In genomic region chr11:111604392-111605009, GRCh38 we compare ENCODE assay signal across 8 cellular contexts. TPM values are rescaled to one million over a fixed set of nuclear protein-coding genes. Genes with fewer than 3 reads are reported as not detected.
DNase-seq lines count a peak whose midpoint lies in the region; ATAC-seq and TF ChIP-seq lines count a peak whose summit lies in the region.

No MANE protein-coding gene starts in this region.

- intact Hi-C loops in natural killer cell (cut with micrococcal nuclease) = no loop called here

- H3K36me3 ChIP-seq in endocrine pancreas (ENCODE audit: control insufficient read depth, insufficient read depth, low read length) = no peaks in the 10 kb centered on the region

- no peaks in the 10 kb centered on the region for H3K27me3 ChIP-seq in endocrine pancreas (ENCODE audit: control insufficient read depth, insufficient read depth, low read length)

- H3K9me3 Mint-ChIP-seq in natural killer cell = no peaks in the 10 kb centered on the region

- DNase-seq in NCI-H1417 (lab: John Stamatoyannopoulos, UW) (peak; percentile 16 to 70 (median 16)), NCI-H1417 treated with DMSO at 0.1 percent for 48 hours (lab: John Stamatoyannopoulos, UW) (no peak), LNCaP clone FGC (ENCODE audit: low read depth) (peak; percentile 22), SK-N-DZ (ENCODE audit: low spot score) (peak; percentile 32), natural killer cell (no peak), COLO668 (lab: John Stamatoyannopoulos, UW; ENCODE audit: unreplicated experiment) (no peak)

- ATAC-seq in natural killer cell (no peak), HG02970 (IDR thresholded peaks at IDR 0.05; ENCODE audit: low FRiP score, unreplicated experiment) (no peak)

- no peaks in the 10 kb centered on the region for H3K27me3 Mint-ChIP-seq in natural killer cell (ENCODE audit: low read depth in 2 of 2)

- H3K9ac ChIP-seq in endocrine pancreas (ENCODE audit: control insufficient read depth, insufficient read depth, low read length) = no peak overlapping the region

- peak; percentile 40 for TF ChIP-seq CTCF in LNCaP clone FGC (IDR thresholded peaks at IDR 0.05; ENCODE audit: control insufficient read depth, extremely low read depth, insufficient read depth)
- peak; percentile 63 for TF ChIP-seq CTCF in natural killer cell (IDR thresholded peaks at IDR 0.05)

- H3K4me1 ChIP-seq in endocrine pancreas (ENCODE audit: control insufficient read depth, insufficient read depth, low read length) = peaks cover 18% of the 10 kb centered on the region

- H3K36me3 Mint-ChIP-seq in natural killer cell = no peaks in the 10 kb centered on the region

- peaks cover 24% of the 10 kb centered on the region in 2 donors for H3K4me1 Mint-ChIP-seq in natural killer cell

- peak overlapping the region; percentile 2 for H3K4me3 Mint-ChIP-seq in natural killer cell

- H3K4me3 ChIP-seq in LNCaP clone FGC (ENCODE audit: low read depth, low read length) (no peak overlapping the region), endocrine pancreas (ENCODE audit: control insufficient read depth, insufficient read depth, low read length) (peak overlapping the region; percentile 91)

- peak overlapping the region; percentile 93 to 97 for H3K27ac Mint-ChIP-seq in natural killer cell

- no peaks in the 10 kb centered on the region for H3K9me3 ChIP-seq in endocrine pancreas (ENCODE audit: control insufficient read depth, low read length)

RNA-seq across cellular contexts. Expression of gene SIK2, which starts 2.3 kb away (rescaled TPM):
- 3.7 and 4.0 TPM in 2 replicates for polyA plus RNA-seq in SK-N-DZ (2014; cell fraction: cytosol; rRNA removed)
- polyA plus RNA-seq in SK-N-DZ (2014; cell fraction: nucleus; rRNA removed) = 2.9 and 4.4 TPM in 2 replicates
- 10 to 100 TPM in 1 of 3 donors, 1 to 10 TPM in 2; 7.1 to 14.3 (median 8.4) TPM for total RNA-seq in natural killer cell

Comparison
In these comparisons a context has a peak if more than half of its experiments do, and no peak if none do; other contexts are left out.
1. DNase-seq: peak in NCI-H1417 (3 of 3), LNCaP clone FGC (single experiment) and SK-N-DZ (single experiment); none in NCI-H1417 treated with DMSO at 0.1 percent for 48 hours (single experiment), natural killer cell (single experiment) and COLO668 (single experiment).